9 cellular contexts compared by ENCODE assay signal in the genomic region with DNA sequence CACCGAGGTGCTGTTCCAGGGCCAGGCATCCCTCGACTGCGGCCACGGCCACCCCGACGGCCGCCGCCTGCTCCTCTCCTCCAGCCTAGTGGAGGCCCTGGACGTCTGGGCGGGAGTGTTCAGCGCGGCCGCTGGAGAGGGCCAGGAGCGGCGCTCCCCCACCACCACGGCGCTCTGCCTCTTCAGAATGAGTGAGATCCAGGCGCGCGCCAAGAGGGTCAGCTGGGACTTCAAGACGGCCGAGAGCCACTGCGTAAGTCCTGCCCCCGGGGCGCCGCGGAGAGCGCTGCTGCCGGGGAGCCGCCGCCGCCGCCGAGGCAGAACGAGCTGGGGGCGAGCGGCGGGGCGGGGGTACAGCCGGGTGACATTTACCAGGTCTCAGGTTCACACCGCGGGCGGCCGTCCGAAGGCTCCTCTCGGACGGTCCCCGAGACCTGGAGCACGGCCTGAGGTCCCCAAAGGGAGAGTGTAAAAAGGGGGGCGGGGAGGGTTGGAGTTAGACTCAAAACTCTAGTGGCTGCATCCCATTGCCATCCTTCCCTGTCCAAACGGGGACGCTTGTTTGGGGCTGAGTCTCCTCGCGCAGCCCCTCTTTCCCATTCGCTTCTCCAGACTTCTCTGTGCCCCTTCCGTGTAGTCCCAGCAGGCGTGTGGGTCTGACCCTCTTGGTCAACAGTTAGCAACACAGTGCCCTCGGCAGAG. TPM values are rescaled to one million over a fixed set of nuclear protein-coding genes. Genes with fewer than 3 reads are reported as not detected.
DNase-seq lines count a peak whose midpoint lies in the region; ATAC-seq and TF ChIP-seq lines count a peak whose summit lies in the region.
"Had no signal": no experiment of that assay in that cellular context is flagged by ENCODE, and none has a peak within 500 bp of the region (broad histone marks: within the 10 kb centered on the region; RNA-seq: fewer than 3 reads in every experiment).

No MANE protein-coding gene starts in this region.

- peak; percentile 17 for DNase-seq in activated naive CD4-positive, alpha-beta T cell treated with Interleukin-2 at 50 U/mL for 16 hours
- DNase-seq in hepatocyte (ENCODE audit: low spot score) (peak; percentile 72), sigmoid colon (peak; percentile 71)

- intact Hi-C loops in sigmoid colon (cut with DNase I), result loop anchor here (5.0 kb wide), 2 partner anchors 112 to 282 kb away; no protein-coding TSS in a partner anchor

- H3K9me3 ChIP-seq in hepatocyte (ENCODE audit: low read depth) (no peaks in the 10 kb centered on the region), sigmoid colon (no peaks in the 10 kb centered on the region)

- TF ChIP-seq POLR2A in sigmoid colon (IDR thresholded peaks at IDR 0.05), result no peak

- no peak overlapping the region for H3K27ac ChIP-seq in ACC112 (ENCODE audit: low read depth, low read length)
- peak overlapping the region; percentile 83 for H3K27ac ChIP-seq in hepatocyte
- H3K27ac ChIP-seq in sigmoid colon, result peak overlapping the region in 1 of 4 donors; percentile 34

- peak overlapping the region; percentile 94 for H3K4me2 ChIP-seq in hepatocyte

- H4K20me1 ChIP-seq in hepatocyte (ENCODE audit: insufficient read depth, poor library complexity, severe bottlenecking), result no peaks in the 10 kb centered on the region

- H3K36me3 ChIP-seq in ACC112 (ENCODE audit: insufficient read depth, low read length) (no peaks in the 10 kb centered on the region), hepatocyte (replicated peaks; ENCODE audit: insufficient read depth, low read depth) (no peaks in the 10 kb centered on the region), sigmoid colon (no peaks in the 10 kb centered on the region)

- no peak for TF ChIP-seq CTCF in hepatocyte (IDR thresholded peaks at IDR 0.05; ENCODE audit: poor library complexity)
- no peak for TF ChIP-seq CTCF in sigmoid colon (IDR thresholded peaks at IDR 0.05)

- H2AFZ ChIP-seq in ACC112 (ENCODE audit: low read length, unreplicated experiment) (no peak overlapping the region), hepatocyte (peak overlapping the region; percentile 78)

- H3K27me3 ChIP-seq in ACC112 (ENCODE audit: insufficient read depth, low read length), result peaks cover 82% of the 10 kb centered on the region
- H3K27me3 ChIP-seq in hepatocyte, result peaks cover 35% of the 10 kb centered on the region
- peaks cover 0 to 23% (median 15%) of the 10 kb centered on the region in 3 donors for H3K27me3 ChIP-seq in sigmoid colon

- H3K4me3 ChIP-seq in ACC112 (ENCODE audit: low read depth, low read length) (peak overlapping the region; percentile 71), hepatocyte (peak overlapping the region; percentile 58), sigmoid colon (peak overlapping the region; percentile 18 to 70 (median 62))

- no peaks in the 10 kb centered on the region for H3K4me1 ChIP-seq in ACC112 (ENCODE audit: control insufficient read depth, insufficient read depth, low read length, unreplicated experiment)
- peaks cover 15% of the 10 kb centered on the region for H3K4me1 ChIP-seq in hepatocyte (ENCODE audit: insufficient read depth)
- H3K4me1 ChIP-seq in sigmoid colon, result peaks cover 0 to 27% (median 25%) of the 10 kb centered on the region in 4 donors

- H3K79me2 ChIP-seq in ACC112 (ENCODE audit: control insufficient read depth, insufficient read depth, low read length, unreplicated experiment) (no peaks in the 10 kb centered on the region), hepatocyte (peaks cover 16% of the 10 kb centered on the region)

- H3K9me2 ChIP-seq in hepatocyte (replicated peaks; ENCODE audit: insufficient read depth), result no peaks in the 10 kb centered on the region

- ATAC-seq in GM18502 (IDR thresholded peaks at IDR 0.05; ENCODE audit: poor library complexity, unreplicated experiment) (peak; percentile 0), HG03432 (IDR thresholded peaks at IDR 0.05; ENCODE audit: unreplicated experiment) (peak; percentile 1), GM21390 (IDR thresholded peaks at IDR 0.05; ENCODE audit: unreplicated experiment) (no peak), GM21515 (IDR thresholded peaks at IDR 0.05; ENCODE audit: unreplicated experiment) (no peak)
- ATAC-seq: HCT116 had no signal

- no peak for TF ChIP-seq EP300 in sigmoid colon (IDR thresholded peaks at IDR 0.05)

- WGBS in hepatocyte (ENCODE audit: low lambda C conversion rate, missing lambda C conversion rate), result 2% methylated on average over 56 of the region's 58 CpGs
- 1% methylated on average over 58 of the region's 58 CpGs for WGBS in sigmoid colon, 2 donors

RNA-seq across cellular contexts. Expression of a gene that starts 1.6 kb away (rescaled TPM):
- total RNA-seq in hepatocyte (17.8 and 23.2 TPM in 2 replicates), sigmoid colon (10 to 100 TPM in 1 of 4 donors, 1 to 10 TPM in 3; 2.0 to 10.2 (median 7.0) TPM)
- polyA plus RNA-seq in hepatocyte (6.7 and 7.1 TPM in 2 replicates), sigmoid colon (1 to 10 TPM; 1.2 to 6.2 (median 4.3) TPM)

Comparison
In these comparisons a context has a peak if more than half of its experiments do, and no peak if none do; other contexts are left out.
1. ATAC-seq: peak in GM18502 (single experiment) and HG03432 (single experiment); none in GM21390 (single experiment) and GM21515 (single experiment).
2. DNase-seq: peak in every context shown above with its lines; median percentile 72 in hepatocyte; 71 in sigmoid colon; 17 in activated naive CD4-positive, alpha-beta T cell treated with Interleukin-2 at 50 U/mL for 16 hours.
3. Peak in every context shown above with its lines, with median percentiles within 50 percentile points of each other: H3K4me3 ChIP-seq.